1 cellular context compared by ENCODE assay signal in the genomic region with DNA sequence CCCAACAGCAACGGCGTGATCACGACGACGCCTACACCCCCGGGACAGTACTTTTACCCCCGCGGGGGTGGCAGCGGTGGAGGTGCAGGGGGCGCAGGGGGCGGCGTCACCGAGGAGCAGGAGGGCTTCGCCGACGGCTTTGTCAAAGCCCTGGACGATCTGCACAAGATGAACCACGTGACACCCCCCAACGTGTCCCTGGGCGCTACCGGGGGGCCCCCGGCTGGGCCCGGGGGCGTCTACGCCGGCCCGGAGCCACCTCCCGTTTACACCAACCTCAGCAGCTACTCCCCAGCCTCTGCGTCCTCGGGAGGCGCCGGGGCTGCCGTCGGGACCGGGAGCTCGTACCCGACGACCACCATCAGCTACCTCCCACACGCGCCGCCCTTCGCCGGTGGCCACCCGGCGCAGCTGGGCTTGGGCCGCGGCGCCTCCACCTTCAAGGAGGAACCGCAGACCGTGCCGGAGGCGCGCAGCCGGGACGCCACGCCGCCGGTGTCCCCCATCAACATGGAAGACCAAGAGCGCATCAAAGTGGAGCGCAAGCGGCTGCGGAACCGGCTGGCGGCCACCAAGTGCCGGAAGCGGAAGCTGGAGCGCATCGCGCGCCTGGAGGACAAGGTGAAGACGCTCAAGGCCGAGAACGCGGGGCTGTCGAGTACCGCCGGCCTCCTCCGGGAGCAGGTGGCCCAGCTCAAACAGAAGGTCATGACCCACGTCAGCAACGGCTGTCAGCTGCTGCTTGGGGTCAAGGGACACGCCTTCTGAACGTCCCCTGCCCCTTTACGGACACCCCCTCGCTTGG.
A peak's percentile ranks its signal among the peaks of the same experiment; 100 is the strongest.
TF ChIP-seq lines count a peak whose summit lies in the region.

No MANE protein-coding gene starts in this region.

TF ChIP-seq in K562, 482 proteins besides CTCF, POLR2A, EP300 and RAD21 (continued from another document and continues in another):
- TF ChIP-seq, protein P1, sequence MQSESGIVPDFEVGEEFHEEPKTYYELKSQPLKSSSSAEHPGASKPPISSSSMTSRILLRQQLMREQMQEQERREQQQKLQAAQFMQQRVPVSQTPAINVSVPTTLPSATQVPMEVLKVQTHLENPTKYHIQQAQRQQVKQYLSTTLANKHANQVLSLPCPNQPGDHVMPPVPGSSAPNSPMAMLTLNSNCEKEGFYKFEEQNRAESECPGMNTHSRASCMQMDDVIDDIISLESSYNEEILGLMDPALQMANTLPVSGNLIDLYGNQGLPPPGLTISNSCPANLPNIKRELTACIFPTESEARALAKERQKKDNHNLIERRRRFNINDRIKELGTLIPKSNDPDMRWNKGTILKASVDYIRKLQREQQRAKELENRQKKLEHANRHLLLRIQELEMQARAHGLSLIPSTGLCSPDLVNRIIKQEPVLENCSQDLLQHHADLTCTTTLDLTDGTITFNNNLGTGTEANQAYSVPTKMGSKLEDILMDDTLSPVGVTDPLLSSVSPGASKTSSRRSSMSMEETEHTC (IDR thresholded peaks at IDR 0.05): no peak
- TF ChIP-seq BACH1 (tag; IDR thresholded peaks at IDR 0.05): no peak
- TF ChIP-seq, protein P2, sequence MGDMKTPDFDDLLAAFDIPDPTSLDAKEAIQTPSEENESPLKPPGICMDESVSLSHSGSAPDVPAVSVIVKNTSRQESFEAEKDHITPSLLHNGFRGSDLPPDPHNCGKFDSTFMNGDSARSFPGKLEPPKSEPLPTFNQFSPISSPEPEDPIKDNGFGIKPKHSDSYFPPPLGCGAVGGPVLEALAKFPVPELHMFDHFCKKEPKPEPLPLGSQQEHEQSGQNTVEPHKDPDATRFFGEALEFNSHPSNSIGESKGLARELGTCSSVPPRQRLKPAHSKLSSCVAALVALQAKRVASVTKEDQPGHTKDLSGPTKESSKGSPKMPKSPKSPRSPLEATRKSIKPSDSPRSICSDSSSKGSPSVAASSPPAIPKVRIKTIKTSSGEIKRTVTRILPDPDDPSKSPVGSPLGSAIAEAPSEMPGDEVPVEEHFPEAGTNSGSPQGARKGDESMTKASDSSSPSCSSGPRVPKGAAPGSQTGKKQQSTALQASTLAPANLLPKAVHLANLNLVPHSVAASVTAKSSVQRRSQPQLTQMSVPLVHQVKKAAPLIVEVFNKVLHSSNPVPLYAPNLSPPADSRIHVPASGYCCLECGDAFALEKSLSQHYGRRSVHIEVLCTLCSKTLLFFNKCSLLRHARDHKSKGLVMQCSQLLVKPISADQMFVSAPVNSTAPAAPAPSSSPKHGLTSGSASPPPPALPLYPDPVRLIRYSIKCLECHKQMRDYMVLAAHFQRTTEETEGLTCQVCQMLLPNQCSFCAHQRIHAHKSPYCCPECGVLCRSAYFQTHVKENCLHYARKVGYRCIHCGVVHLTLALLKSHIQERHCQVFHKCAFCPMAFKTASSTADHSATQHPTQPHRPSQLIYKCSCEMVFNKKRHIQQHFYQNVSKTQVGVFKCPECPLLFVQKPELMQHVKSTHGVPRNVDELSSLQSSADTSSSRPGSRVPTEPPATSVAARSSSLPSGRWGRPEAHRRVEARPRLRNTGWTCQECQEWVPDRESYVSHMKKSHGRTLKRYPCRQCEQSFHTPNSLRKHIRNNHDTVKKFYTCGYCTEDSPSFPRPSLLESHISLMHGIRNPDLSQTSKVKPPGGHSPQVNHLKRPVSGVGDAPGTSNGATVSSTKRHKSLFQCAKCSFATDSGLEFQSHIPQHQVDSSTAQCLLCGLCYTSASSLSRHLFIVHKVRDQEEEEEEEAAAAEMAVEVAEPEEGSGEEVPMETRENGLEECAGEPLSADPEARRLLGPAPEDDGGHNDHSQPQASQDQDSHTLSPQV (IDR thresholded peaks at IDR 0.05): peak; percentile 66; the same call in 1 of the 2 replicates
- TF ChIP-seq, protein P3, sequence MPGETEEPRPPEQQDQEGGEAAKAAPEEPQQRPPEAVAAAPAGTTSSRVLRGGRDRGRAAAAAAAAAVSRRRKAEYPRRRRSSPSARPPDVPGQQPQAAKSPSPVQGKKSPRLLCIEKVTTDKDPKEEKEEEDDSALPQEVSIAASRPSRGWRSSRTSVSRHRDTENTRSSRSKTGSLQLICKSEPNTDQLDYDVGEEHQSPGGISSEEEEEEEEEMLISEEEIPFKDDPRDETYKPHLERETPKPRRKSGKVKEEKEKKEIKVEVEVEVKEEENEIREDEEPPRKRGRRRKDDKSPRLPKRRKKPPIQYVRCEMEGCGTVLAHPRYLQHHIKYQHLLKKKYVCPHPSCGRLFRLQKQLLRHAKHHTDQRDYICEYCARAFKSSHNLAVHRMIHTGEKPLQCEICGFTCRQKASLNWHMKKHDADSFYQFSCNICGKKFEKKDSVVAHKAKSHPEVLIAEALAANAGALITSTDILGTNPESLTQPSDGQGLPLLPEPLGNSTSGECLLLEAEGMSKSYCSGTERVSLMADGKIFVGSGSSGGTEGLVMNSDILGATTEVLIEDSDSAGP (CRISPR knock-in tag; IDR thresholded peaks at IDR 0.05): peak; percentile 25; the same call in 1 of the 2 replicates
- no peak for TF ChIP-seq BRCA1 (IDR thresholded peaks at IDR 0.05)
- no peak for TF ChIP-seq BRCA1 (CRISPR knock-in tag; IDR thresholded peaks at IDR 0.05)
- TF ChIP-seq NFXL1 (CRISPR knock-in tag; IDR thresholded peaks at IDR 0.05): no peak
- TF ChIP-seq ZNF77 (CRISPR knock-in tag; IDR thresholded peaks at IDR 0.05): no peak
- no peak for TF ChIP-seq ZFPM2 (CRISPR knock-in tag; IDR thresholded peaks at IDR 0.05)
- TF ChIP-seq XRCC4 (IDR thresholded peaks at IDR 0.05; ENCODE audit: extremely low read depth, insufficient read depth, insufficient read length): no peak
- TF ChIP-seq NCOA2 (IDR thresholded peaks at IDR 0.05; ENCODE audit: partially characterized antibody in 2 of 2): no peak
- TF ChIP-seq, protein P4, sequence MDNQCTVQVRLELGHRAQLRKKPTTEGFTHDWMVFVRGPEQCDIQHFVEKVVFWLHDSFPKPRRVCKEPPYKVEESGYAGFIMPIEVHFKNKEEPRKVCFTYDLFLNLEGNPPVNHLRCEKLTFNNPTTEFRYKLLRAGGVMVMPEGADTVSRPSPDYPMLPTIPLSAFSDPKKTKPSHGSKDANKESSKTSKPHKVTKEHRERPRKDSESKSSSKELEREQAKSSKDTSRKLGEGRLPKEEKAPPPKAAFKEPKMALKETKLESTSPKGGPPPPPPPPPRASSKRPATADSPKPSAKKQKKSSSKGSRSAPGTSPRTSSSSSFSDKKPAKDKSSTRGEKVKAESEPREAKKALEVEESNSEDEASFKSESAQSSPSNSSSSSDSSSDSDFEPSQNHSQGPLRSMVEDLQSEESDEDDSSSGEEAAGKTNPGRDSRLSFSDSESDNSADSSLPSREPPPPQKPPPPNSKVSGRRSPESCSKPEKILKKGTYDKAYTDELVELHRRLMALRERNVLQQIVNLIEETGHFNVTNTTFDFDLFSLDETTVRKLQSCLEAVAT (IDR thresholded peaks at IDR 0.05): 0 out of 4 replicates have a peak, but pooled peaks of 1 of the 2 experiments have one; percentile 58
- no peak for TF ChIP-seq TCF7 (IDR thresholded peaks at IDR 0.05; ENCODE audit: borderline replicate concordance)
- TF ChIP-seq, protein P5, sequence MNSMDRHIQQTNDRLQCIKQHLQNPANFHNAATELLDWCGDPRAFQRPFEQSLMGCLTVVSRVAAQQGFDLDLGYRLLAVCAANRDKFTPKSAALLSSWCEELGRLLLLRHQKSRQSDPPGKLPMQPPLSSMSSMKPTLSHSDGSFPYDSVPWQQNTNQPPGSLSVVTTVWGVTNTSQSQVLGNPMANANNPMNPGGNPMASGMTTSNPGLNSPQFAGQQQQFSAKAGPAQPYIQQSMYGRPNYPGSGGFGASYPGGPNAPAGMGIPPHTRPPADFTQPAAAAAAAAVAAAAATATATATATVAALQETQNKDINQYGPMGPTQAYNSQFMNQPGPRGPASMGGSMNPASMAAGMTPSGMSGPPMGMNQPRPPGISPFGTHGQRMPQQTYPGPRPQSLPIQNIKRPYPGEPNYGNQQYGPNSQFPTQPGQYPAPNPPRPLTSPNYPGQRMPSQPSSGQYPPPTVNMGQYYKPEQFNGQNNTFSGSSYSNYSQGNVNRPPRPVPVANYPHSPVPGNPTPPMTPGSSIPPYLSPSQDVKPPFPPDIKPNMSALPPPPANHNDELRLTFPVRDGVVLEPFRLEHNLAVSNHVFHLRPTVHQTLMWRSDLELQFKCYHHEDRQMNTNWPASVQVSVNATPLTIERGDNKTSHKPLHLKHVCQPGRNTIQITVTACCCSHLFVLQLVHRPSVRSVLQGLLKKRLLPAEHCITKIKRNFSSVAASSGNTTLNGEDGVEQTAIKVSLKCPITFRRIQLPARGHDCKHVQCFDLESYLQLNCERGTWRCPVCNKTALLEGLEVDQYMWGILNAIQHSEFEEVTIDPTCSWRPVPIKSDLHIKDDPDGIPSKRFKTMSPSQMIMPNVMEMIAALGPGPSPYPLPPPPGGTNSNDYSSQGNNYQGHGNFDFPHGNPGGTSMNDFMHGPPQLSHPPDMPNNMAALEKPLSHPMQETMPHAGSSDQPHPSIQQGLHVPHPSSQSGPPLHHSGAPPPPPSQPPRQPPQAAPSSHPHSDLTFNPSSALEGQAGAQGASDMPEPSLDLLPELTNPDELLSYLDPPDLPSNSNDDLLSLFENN (IDR thresholded peaks at IDR 0.05; ENCODE audit: low read depth in 2 of 2, low read length in 2 of 2): no peak
- 0 out of 2 replicates have a peak, but pooled peaks have one; percentile 13 for TF ChIP-seq LARP7 (IDR thresholded peaks at IDR 0.05)
- TF ChIP-seq TEAD4 (IDR thresholded peaks at IDR 0.05; ENCODE audit: low read length): no peak
- no peak for TF ChIP-seq TEAD4 (CRISPR knock-in tag; IDR thresholded peaks at IDR 0.05; ENCODE audit: borderline replicate concordance)
- TF ChIP-seq RBBP5 (IDR thresholded peaks at IDR 0.05; ENCODE audit: borderline replicate concordance, insufficient read depth, low read length, poor library complexity, severe bottlenecking): peak; percentile 86
- TF ChIP-seq, protein P6, sequence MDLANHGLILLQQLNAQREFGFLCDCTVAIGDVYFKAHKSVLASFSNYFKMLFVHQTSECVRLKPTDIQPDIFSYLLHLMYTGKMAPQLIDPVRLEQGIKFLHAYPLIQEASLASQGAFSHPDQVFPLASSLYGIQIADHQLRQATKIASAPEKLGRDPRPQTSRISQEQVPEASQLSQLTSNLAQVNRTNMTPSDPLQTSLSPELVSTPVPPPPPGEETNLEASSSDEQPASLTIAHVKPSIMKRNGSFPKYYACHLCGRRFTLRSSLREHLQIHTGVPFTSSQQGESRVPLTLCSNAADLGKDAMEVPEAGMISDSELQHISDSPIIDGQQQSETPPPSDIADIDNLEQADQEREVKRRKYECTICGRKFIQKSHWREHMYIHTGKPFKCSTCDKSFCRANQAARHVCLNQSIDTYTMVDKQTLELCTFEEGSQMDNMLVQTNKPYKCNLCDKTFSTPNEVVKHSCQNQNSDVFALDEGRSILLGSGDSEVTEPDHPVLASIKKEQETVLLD (IDR thresholded peaks at IDR 0.05): peak; percentile 35; the same call in 1 of the 2 replicates
- TF ChIP-seq, protein P7, sequence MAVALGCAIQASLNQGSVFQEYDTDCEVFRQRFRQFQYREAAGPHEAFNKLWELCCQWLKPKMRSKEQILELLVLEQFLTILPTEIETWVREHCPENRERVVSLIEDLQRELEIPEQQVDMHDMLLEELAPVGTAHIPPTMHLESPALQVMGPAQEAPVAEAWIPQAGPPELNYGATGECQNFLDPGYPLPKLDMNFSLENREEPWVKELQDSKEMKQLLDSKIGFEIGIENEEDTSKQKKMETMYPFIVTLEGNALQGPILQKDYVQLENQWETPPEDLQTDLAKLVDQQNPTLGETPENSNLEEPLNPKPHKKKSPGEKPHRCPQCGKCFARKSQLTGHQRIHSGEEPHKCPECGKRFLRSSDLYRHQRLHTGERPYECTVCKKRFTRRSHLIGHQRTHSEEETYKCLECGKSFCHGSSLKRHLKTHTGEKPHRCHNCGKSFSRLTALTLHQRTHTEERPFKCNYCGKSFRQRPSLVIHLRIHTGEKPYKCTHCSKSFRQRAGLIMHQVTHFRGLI (CRISPR knock-in tag; IDR thresholded peaks at IDR 0.05): no peak
- TF ChIP-seq POLR3A (IDR thresholded peaks at IDR 0.05; ENCODE audit: borderline replicate concordance, extremely low read depth, insufficient read depth, insufficient read length): no peak
- no peak for TF ChIP-seq GTF2A2 (tag; IDR thresholded peaks at IDR 0.05)
- TF ChIP-seq TARDBP (IDR thresholded peaks at IDR 0.05): no peak
- TF ChIP-seq MXI1 (IDR thresholded peaks at IDR 0.05; ENCODE audit: low read depth, low read length): no peak
- TF ChIP-seq EZH2 (IDR thresholded peaks at IDR 0.05; ENCODE audit: borderline replicate concordance, low read depth, low read length): no peak
- no peak for TF ChIP-seq EWSR1 (IDR thresholded peaks at IDR 0.05; ENCODE audit: borderline replicate concordance, low read depth, partially characterized antibody)
- TF ChIP-seq, protein P8, sequence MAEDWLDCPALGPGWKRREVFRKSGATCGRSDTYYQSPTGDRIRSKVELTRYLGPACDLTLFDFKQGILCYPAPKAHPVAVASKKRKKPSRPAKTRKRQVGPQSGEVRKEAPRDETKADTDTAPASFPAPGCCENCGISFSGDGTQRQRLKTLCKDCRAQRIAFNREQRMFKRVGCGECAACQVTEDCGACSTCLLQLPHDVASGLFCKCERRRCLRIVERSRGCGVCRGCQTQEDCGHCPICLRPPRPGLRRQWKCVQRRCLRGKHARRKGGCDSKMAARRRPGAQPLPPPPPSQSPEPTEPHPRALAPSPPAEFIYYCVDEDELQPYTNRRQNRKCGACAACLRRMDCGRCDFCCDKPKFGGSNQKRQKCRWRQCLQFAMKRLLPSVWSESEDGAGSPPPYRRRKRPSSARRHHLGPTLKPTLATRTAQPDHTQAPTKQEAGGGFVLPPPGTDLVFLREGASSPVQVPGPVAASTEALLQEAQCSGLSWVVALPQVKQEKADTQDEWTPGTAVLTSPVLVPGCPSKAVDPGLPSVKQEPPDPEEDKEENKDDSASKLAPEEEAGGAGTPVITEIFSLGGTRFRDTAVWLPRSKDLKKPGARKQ (CRISPR knock-in tag; IDR thresholded peaks at IDR 0.05): no peak
- TF ChIP-seq, protein P9, sequence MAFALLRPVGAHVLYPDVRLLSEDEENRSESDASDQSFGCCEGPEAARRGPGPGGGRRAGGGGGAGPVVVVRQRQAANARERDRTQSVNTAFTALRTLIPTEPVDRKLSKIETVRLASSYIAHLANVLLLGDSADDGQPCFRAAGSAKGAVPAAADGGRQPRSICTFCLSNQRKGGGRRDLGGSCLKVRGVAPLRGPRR (CRISPR knock-in tag; IDR thresholded peaks at IDR 0.05): no peak
- no peak for TF ChIP-seq ZNF79 (CRISPR knock-in tag; IDR thresholded peaks at IDR 0.05; ENCODE audit: low read depth)
- TF ChIP-seq TAL1 (IDR thresholded peaks at IDR 0.05): no peak
- TF ChIP-seq MED1 (CRISPR knock-in tag; IDR thresholded peaks at IDR 0.05; ENCODE audit: borderline replicate concordance): no peak
- TF ChIP-seq, protein P10, sequence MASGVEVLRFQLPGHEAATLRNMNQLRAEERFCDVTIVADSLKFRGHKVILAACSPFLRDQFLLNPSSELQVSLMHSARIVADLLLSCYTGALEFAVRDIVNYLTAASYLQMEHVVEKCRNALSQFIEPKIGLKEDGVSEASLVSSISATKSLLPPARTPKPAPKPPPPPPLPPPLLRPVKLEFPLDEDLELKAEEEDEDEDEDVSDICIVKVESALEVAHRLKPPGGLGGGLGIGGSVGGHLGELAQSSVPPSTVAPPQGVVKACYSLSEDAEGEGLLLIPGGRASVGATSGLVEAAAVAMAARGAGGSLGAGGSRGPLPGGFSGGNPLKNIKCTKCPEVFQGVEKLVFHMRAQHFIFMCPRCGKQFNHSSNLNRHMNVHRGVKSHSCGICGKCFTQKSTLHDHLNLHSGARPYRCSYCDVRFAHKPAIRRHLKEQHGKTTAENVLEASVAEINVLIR (CRISPR knock-in tag; IDR thresholded peaks at IDR 0.05): no peak
- no peak for TF ChIP-seq ZNF140 (CRISPR knock-in tag; IDR thresholded peaks at IDR 0.05)
- TF ChIP-seq, protein P11, sequence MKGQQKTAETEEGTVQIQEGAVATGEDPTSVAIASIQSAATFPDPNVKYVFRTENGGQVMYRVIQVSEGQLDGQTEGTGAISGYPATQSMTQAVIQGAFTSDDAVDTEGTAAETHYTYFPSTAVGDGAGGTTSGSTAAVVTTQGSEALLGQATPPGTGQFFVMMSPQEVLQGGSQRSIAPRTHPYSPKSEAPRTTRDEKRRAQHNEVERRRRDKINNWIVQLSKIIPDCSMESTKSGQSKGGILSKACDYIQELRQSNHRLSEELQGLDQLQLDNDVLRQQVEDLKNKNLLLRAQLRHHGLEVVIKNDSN (CRISPR knock-in tag; IDR thresholded peaks at IDR 0.05): peak; percentile 42; the same call in 1 of the 2 replicates
